Comparison of ENCODE assay signal across 8 cellular contexts in genomic region chr3:46845860-46846623, GRCh38. TPM values are rescaled to one million over a fixed set of nuclear protein-coding genes. Genes with fewer than 3 reads are reported as not detected.
A peak's percentile ranks its signal among the peaks of the same experiment; 100 is the strongest.
DNase-seq lines count a peak whose midpoint lies in the region; ATAC-seq and TF ChIP-seq lines count a peak whose summit lies in the region.

No MANE protein-coding gene starts in this region.

- H3K18ac ChIP-seq in mesendoderm (ENCODE audit: low read length), result peak overlapping the region; percentile 77

- H2BK120ac ChIP-seq in mesendoderm (ENCODE audit: low read depth, low read length), result no peak overlapping the region

- ATAC-seq in HG03108 (IDR thresholded peaks at IDR 0.05; ENCODE audit: unreplicated experiment), result no peak

- H4K5ac ChIP-seq in mesendoderm (ENCODE audit: low read length), result no peak overlapping the region

- peaks cover 8% of the 10 kb centered on the region; the same call in 1 of the 2 replicates for H3K36me3 Mint-ChIP-seq in HFFc6 (ENCODE audit: low read depth)

- peaks cover 18% of the 10 kb centered on the region for H3K4me1 Mint-ChIP-seq in HFFc6 (ENCODE audit: low read depth)

- peaks cover 14% of the 10 kb centered on the region for H3K9me3 Mint-ChIP-seq in HFFc6

- peak overlapping the region; percentile 66 for H2BK5ac ChIP-seq in mesendoderm (ENCODE audit: low read length)

- no CpG with 5 or more reads among the region's 53 CpGs for WGBS in mesendoderm (ENCODE audit: extremely low coverage, insufficient coverage, low lambda C conversion rate)

- peaks cover 13% of the 10 kb centered on the region for H3K27me3 Mint-ChIP-seq in HFFc6 (ENCODE audit: insufficient read depth)

- no peaks in the 10 kb centered on the region for H3K79me1 ChIP-seq in mesendoderm (ENCODE audit: low read length)

- H3K79me2 ChIP-seq in mesendoderm (ENCODE audit: control insufficient read depth, insufficient read depth, low read length), result no peaks in the 10 kb centered on the region

- H3K27ac ChIP-seq in effector memory CD4-positive, alpha-beta T cell (ENCODE audit: insufficient read depth, low read length, poor library complexity, severe bottlenecking), result peak overlapping the region; percentile 8
- peak overlapping the region; percentile 84 for H3K27ac ChIP-seq in mesendoderm (ENCODE audit: low read depth, low read length)

- H3K27me3 ChIP-seq in effector memory CD4-positive, alpha-beta T cell (replicated peaks; ENCODE audit: control insufficient read depth, insufficient read depth, low read length, poor library complexity, severe bottlenecking), result no peaks in the 10 kb centered on the region
- H3K27me3 ChIP-seq in mesendoderm (ENCODE audit: insufficient read depth, low read length, poor library complexity), result no peaks in the 10 kb centered on the region

- peak overlapping the region; percentile 84 for H3K4me3 Mint-ChIP-seq in HFFc6

- peak overlapping the region; percentile 90 for H3K4ac ChIP-seq in mesendoderm (ENCODE audit: low read depth, low read length)

- H3K36me3 ChIP-seq in effector memory CD4-positive, alpha-beta T cell (ENCODE audit: control insufficient read depth, insufficient read depth, low read length), result no peaks in the 10 kb centered on the region
- H3K36me3 ChIP-seq in mesendoderm (ENCODE audit: control insufficient read depth, insufficient read depth, low read length), result no peaks in the 10 kb centered on the region

- H3K27ac Mint-ChIP-seq in HFFc6, result 0 out of 2 replicates have a peak overlapping the region, but pooled peaks have one; percentile 16

- DNase-seq in HFFc6, result peak; percentile 37
- DNase-seq in NCI-H2227 treated with DMSO at 0.1 percent for 48 hours (lab: John Stamatoyannopoulos, UW), result peak; percentile 13
- DNase-seq in activated CD8-positive, alpha-beta memory T cell treated with anti-CD3 and anti-CD28 coated beads for 1 hour (ENCODE audit: extremely low read depth in 1 of 2, low read depth in 1 of 2), result peak; percentile 23 to 56
- DNase-seq in effector memory CD4-positive, alpha-beta T cell, result peak; percentile 60 to 64 (median 63)
- DNase-seq in mesendoderm, result peak; percentile 95
- DNase-seq in stimulated activated CD8-positive, alpha-beta memory T cell treated with anti-CD3 and anti-CD28 coated beads, Interleukin-15, amount 100 ng/mL, for 1 hour (ENCODE audit: low read depth), result peak; percentile 46

- H3K4me2 ChIP-seq in mesendoderm (ENCODE audit: low read length), result peak overlapping the region; percentile 42

- peak; percentile 80 for TF ChIP-seq CTCF in HFFc6 (IDR thresholded peaks at IDR 0.05)

- no peak overlapping the region for H3K23ac ChIP-seq in mesendoderm (ENCODE audit: low read length)

- no peaks in the 10 kb centered on the region for H3K9me3 ChIP-seq in effector memory CD4-positive, alpha-beta T cell (ENCODE audit: control insufficient read depth, low read length)

- H3K4me3 ChIP-seq in GM08714 (ENCODE audit: low read length) (peak overlapping the region; percentile 48; the same call in 1 of the 2 replicates), mesendoderm (ENCODE audit: low read length) (no peak overlapping the region)
- H3K4me3 ChIP-seq in effector memory CD4-positive, alpha-beta T cell (ENCODE audit: insufficient read depth, low read depth, low read length, poor library complexity, severe bottlenecking), result peak overlapping the region; percentile 54

- no peak overlapping the region for H2BK15ac ChIP-seq in mesendoderm (replicated peaks; ENCODE audit: low read depth)

- peak overlapping the region; percentile 43 for H4K8ac ChIP-seq in mesendoderm (ENCODE audit: low read depth, low read length)

- peak overlapping the region; percentile 86 for H3K56ac ChIP-seq in mesendoderm (ENCODE audit: low read length)

- H2AK5ac ChIP-seq in mesendoderm (ENCODE audit: low read length), result no peak overlapping the region

- peak overlapping the region; percentile 70 for H3K9ac ChIP-seq in mesendoderm (ENCODE audit: low read length)

- H3K4me1 ChIP-seq in effector memory CD4-positive, alpha-beta T cell (ENCODE audit: control insufficient read depth, insufficient read depth, low read length, poor library complexity, severe bottlenecking), result peaks cover 9% of the 10 kb centered on the region
- H3K4me1 ChIP-seq in mesendoderm (ENCODE audit: control insufficient read depth, low read depth, low read length), result peaks cover 7% of the 10 kb centered on the region

RNA-seq across cellular contexts. Expression of gene MYL3, which starts 17.2 kb away (rescaled TPM):
- total RNA-seq in HFFc6 (2021; fragmentation: NEBNext Ultra II Directional; extraction: Animal tissue kit (Norgen Biotek cat#: 25700)), result under 1 TPM in 2 of 6 experiments, not detected in 4; 0.30 to 0.31 TPM
- 0.24 TPM for polyA plus RNA-seq in mesendoderm (2013, experiment 1 of 2)
- 0.11 TPM for polyA plus RNA-seq in mesendoderm (2013, experiment 2 of 2)

RNA-seq across cellular contexts. Expression of gene PTH1R, which starts 31.5 kb away (rescaled TPM):
- total RNA-seq in HFFc6 (2021; fragmentation: NEBNext Ultra II Directional; extraction: Animal tissue kit (Norgen Biotek cat#: 25700)), result 1 to 10 TPM in 2 of 6 experiments, under 1 TPM in 3, not detected in 1; 0.09 to 1.4 (median 0.85) TPM
- polyA plus RNA-seq in mesendoderm (2013, experiment 1 of 2), result 4.0 TPM
- polyA plus RNA-seq in mesendoderm (2013, experiment 2 of 2), result 4.5 TPM

Comparison
In these comparisons a context has a peak if more than half of its experiments do, and no peak if none do; other contexts are left out.
1. DNase-seq: peak in every context shown above with its lines; median percentile 95 in mesendoderm; 63 in effector memory CD4-positive, alpha-beta T cell; 46 in stimulated activated CD8-positive, alpha-beta memory T cell treated with anti-CD3 and anti-CD28 coated beads, Interleukin-15, amount 100 ng/mL, for 1 hour; 40 in activated CD8-positive, alpha-beta memory T cell treated with anti-CD3 and anti-CD28 coated beads for 1 hour; 37 in HFFc6; 13 in NCI-H2227 treated with DMSO at 0.1 percent for 48 hours.